8 cellular contexts compared by ENCODE assay signal in genomic region chr3:131381445-131382291, GRCh38. TPM values are rescaled to one million over a fixed set of nuclear protein-coding genes. Genes with fewer than 3 reads are reported as not detected.
A peak's percentile ranks its signal among the peaks of the same experiment; 100 is the strongest.
DNase-seq lines count a peak whose midpoint lies in the region; ATAC-seq and TF ChIP-seq lines count a peak whose summit lies in the region.

Gene NUDT16, plus strand, starts transcription at chr3:131381774. Its CDS starts 31 bp downstream, at chr3:131381805.

- TF ChIP-seq CTCF in GM13976 (IDR thresholded peaks at IDR 0.05; ENCODE audit: borderline replicate concordance, control extremely low read depth, extremely low read depth, insufficient read depth, missing control alignments): no peak
- TF ChIP-seq CTCF in ascending aorta (IDR thresholded peaks at IDR 0.05): peak in 1 of 3 experiments; percentile 6
- TF ChIP-seq CTCF in right atrium auricular region (IDR thresholded peaks at IDR 0.05): peak in 1 of 2 donors; percentile 25
- peak in 1 of 4 experiments; percentile 4 for TF ChIP-seq CTCF in prostate gland (IDR thresholded peaks at IDR 0.05)

- peak within 1 kb of the TSS; percentile 98 for H3K4me3 Mint-ChIP-seq in T-helper 2 cell treated with Interferon-gamma antibody and Interleukin-4, amounts not matched to agents 5 μg/mL and 100 μg/mL, for 36 hours

- H3K36me3 ChIP-seq in ascending aorta: peaks cover 3 to 10% of the 10 kb centered on the region in 2 donors
- H3K36me3 ChIP-seq in right atrium auricular region: peaks cover 5% of the 10 kb centered on the region
- H3K36me3 ChIP-seq in prostate gland: no peaks in the 10 kb centered on the region

- H3K27me3 ChIP-seq in ascending aorta: no peaks in the 10 kb centered on the region
- H3K27me3 ChIP-seq in right atrium auricular region: no peaks in the 10 kb centered on the region
- H3K27me3 ChIP-seq in prostate gland (replicated peaks; ENCODE audit: insufficient read depth): no peaks in the 10 kb centered on the region

- intact Hi-C loops in ascending aorta (cut with DNase I): loop anchor here (1.0 to 5.0 kb wide), 7 partner anchors 19 to 1269 kb away; partner anchors contain the start of genes ASTE1, ATP2C1, MRPL3 and NEK11
- intact Hi-C loops in prostate gland (cut with DNase I): loop anchor here (5.0 to 10.0 kb wide), 2 partner anchors 489 to 1033 kb away; partner anchors contain the start of genes ATP2C1 and DNAJC13

- TF ChIP-seq POLR2A in prostate gland (IDR thresholded peaks at IDR 0.05): peak; percentile 84

- 0% methylated on average over 62 of the region's 73 CpGs for WGBS in prostate gland

- H3K27ac ChIP-seq in ascending aorta (peak within 1 kb of the TSS; percentile 85 to 91), right atrium auricular region (peak within 1 kb of the TSS; percentile 90 to 91), prostate gland (peak within 1 kb of the TSS; percentile 79 to 90)

- H3K9me3 ChIP-seq in ascending aorta (no peaks in the 10 kb centered on the region), right atrium auricular region (no peaks in the 10 kb centered on the region), prostate gland (no peaks in the 10 kb centered on the region)

- ATAC-seq in HG02852 (IDR thresholded peaks at IDR 0.05; ENCODE audit: unreplicated experiment): peak; percentile 98

- DNase-seq in GM13976 (ENCODE audit: low spot score): peak; percentile 99
- DNase-seq in NCI-H187 (lab: John Stamatoyannopoulos, UW): peak; percentile 86 to 97
- DNase-seq in T-helper 2 cell treated with Interferon-gamma antibody and Interleukin-4, amounts not matched to agents 5 μg/mL and 100 μg/mL, for 36 hours (ENCODE audit: low spot score): peak; percentile 98
- DNase-seq in ascending aorta (ENCODE audit: low spot score in 2 of 2): peak; percentile 99 to 100
- DNase-seq in right atrium auricular region (ENCODE audit: low spot score): peak; percentile 99
- peak; percentile 99 for DNase-seq in prostate gland (ENCODE audit: low spot score)
- DNase-seq in ureter (ENCODE audit: low spot score): peak; percentile 100

- peaks cover 43% of the 10 kb centered on the region for H3K4me1 Mint-ChIP-seq in T-helper 2 cell treated with Interferon-gamma antibody and Interleukin-4, amounts not matched to agents 5 μg/mL and 100 μg/mL, for 36 hours (ENCODE audit: low read depth)

- H3K4me1 ChIP-seq in ascending aorta (peaks cover 8 to 24% of the 10 kb centered on the region in 2 donors), right atrium auricular region (peaks cover 0 to 58% of the 10 kb centered on the region in 2 donors), prostate gland (replicated peaks) (no peaks in the 10 kb centered on the region)

- in situ Hi-C loops in GM13976 (cut with MboI; ENCODE audit: low sequenced_read_pairs, unreplicated experiment): no loop called here

- H3K27me3 Mint-ChIP-seq in T-helper 2 cell treated with Interferon-gamma antibody and Interleukin-4, amounts not matched to agents 5 μg/mL and 100 μg/mL, for 36 hours (ENCODE audit: low read depth): no peaks in the 10 kb centered on the region

- peaks cover 31% of the 10 kb centered on the region for H3K36me3 Mint-ChIP-seq in T-helper 2 cell treated with Interferon-gamma antibody and Interleukin-4, amounts not matched to agents 5 μg/mL and 100 μg/mL, for 36 hours (ENCODE audit: low read depth)

- no peaks in the 10 kb centered on the region for H3K9me3 Mint-ChIP-seq in T-helper 2 cell treated with Interferon-gamma antibody and Interleukin-4, amounts not matched to agents 5 μg/mL and 100 μg/mL, for 36 hours

- peak within 1 kb of the TSS; percentile 97 for H3K27ac Mint-ChIP-seq in T-helper 2 cell treated with Interferon-gamma antibody and Interleukin-4, amounts not matched to agents 5 μg/mL and 100 μg/mL, for 36 hours

- H3K4me3 ChIP-seq in ascending aorta (peak within 1 kb of the TSS; percentile 82 to 95), right atrium auricular region (peak within 1 kb of the TSS; percentile 72 to 92), prostate gland (peak within 1 kb of the TSS; percentile 67 to 99)

RNA-seq across cellular contexts. Expression of gene NUDT16, which starts in this region (rescaled TPM):
- total RNA-seq in ascending aorta (41.0 TPM), right atrium auricular region (10 to 100 TPM; 18.4 to 23.1 TPM), prostate gland (10 to 100 TPM; 25.2 to 26.0 TPM), ureter (30.0 TPM)

Comparison
In these comparisons a context has a peak if more than half of its experiments do, and no peak if none do; other contexts are left out.
1. Peak in every context shown above with its lines: DNase-seq, ATAC-seq, H3K4me3 ChIP-seq and H3K27ac ChIP-seq.